ENCODE assay signal across 14 cellular contexts in the genomic region with DNA sequence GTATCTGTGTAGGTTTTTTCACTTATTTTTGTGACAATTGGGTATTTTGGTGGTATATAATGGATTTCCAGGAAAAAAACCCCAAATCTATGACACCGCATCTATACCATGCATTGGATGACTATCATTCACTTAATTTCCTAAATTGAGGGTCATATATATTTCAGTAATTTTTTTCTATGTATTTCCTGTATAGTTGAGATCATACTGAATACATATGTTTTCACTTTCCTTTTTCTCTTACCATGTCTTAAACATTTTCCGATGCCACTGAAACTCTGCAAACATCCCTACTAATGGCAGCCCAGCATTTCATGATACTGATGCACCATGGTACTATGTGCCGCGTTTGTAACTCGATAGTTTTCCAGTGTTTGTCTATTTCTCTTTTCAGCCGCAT. TPM values are rescaled to one million over a fixed set of nuclear protein-coding genes. Genes with fewer than 3 reads are reported as not detected.
DNase-seq lines count a peak whose midpoint lies in the region; TF ChIP-seq lines count a peak whose summit lies in the region.
"Had no signal": no experiment of that assay in that cellular context is flagged by ENCODE, and none has a peak within 500 bp of the region (broad histone marks: within the 10 kb centered on the region; RNA-seq: fewer than 3 reads in every experiment).

No MANE protein-coding gene starts in this region.

- POLR2A ChIA-PET in OCI-LY7 (lab: Charles Lee), result no interaction called here

- H3K27ac ChIP-seq in HUES64 (ENCODE audit: low read depth, low read length), result peak overlapping the region; percentile 91
- no peak overlapping the region for H3K27ac ChIP-seq in OCI-LY7 (ENCODE audit: low read depth, low read length, poor library complexity, severe bottlenecking)

- H3K4me1 Mint-ChIP-seq in activated naive CD4-positive, alpha-beta T cell treated with anti-CD3 and anti-CD28 coated beads, Interleukin-2, amount 10 ng/mL, durations not matched to agents 7 days and 5 days, result peaks cover 35% of the 10 kb centered on the region
- H3K4me1 Mint-ChIP-seq in T-helper 2 cell treated with Interferon-gamma antibody and Interleukin-4, amounts not matched to agents 5 μg/mL and 100 μg/mL, for 36 hours (ENCODE audit: low read depth), result peaks cover 36% of the 10 kb centered on the region

- WGBS in HUES64, result 89% methylated on average over 4 of the region's 6 CpGs

- H3K27me3 Mint-ChIP-seq in activated naive CD4-positive, alpha-beta T cell treated with anti-CD3 and anti-CD28 coated beads, Interleukin-2, amount 10 ng/mL, durations not matched to agents 7 days and 5 days, result no peaks in the 10 kb centered on the region
- peaks cover 3% of the 10 kb centered on the region for H3K27me3 Mint-ChIP-seq in T-helper 2 cell treated with Interferon-gamma antibody and Interleukin-4, amounts not matched to agents 5 μg/mL and 100 μg/mL, for 36 hours (ENCODE audit: low read depth)
- H3K27me3 Mint-ChIP-seq: IgD-negative memory B cell had no signal

- CTCF ChIA-PET in activated naive CD4-positive, alpha-beta T cell treated with anti-CD3 and anti-CD28 coated beads, Interleukin-2, amount 10 ng/mL, durations not matched to agents 7 days and 5 days (lab: Charles Lee), result no interaction called here
- CTCF ChIA-PET in OCI-LY7 (lab: Charles Lee; ENCODE audit: unreplicated experiment), result no interaction called here

- H4K20me1 ChIP-seq in OCI-LY7 (ENCODE audit: insufficient read depth, low read length), result no peaks in the 10 kb centered on the region

- no peak for DNase-seq in activated naive CD4-positive, alpha-beta T cell treated with anti-CD3 and anti-CD28 coated beads, Interleukin-2, amount 10 ng/mL, durations not matched to agents 7 days and 5 days
- no peak for DNase-seq in activated naive CD4-positive, alpha-beta T cell treated with anti-CD3 and anti-CD28 coated beads, Interleukin-2, amount 50 U/mL, for 16 hours
- DNase-seq in T-helper 2 cell treated with Interferon-gamma antibody and Interleukin-4, amounts not matched to agents 5 μg/mL and 100 μg/mL, for 36 hours (ENCODE audit: low spot score), result no peak
- DNase-seq in fibroblast of peridontal ligament (ENCODE audit: extremely low read depth) (peak; percentile 17), OCI-LY7 (ENCODE audit: low spot score) (no peak), DMS53 treated with DMSO at 0.1 percent for 48 hours (lab: John Stamatoyannopoulos, UW; ENCODE audit: unreplicated experiment) (no peak)
- DNase-seq: DMS53, NCI-H1930, NCI-H2171 treated with DMSO at 0.1 percent for 48 hours, NCI-H446 treated with DMSO at 0.1 percent for 48 hours, NCI-H774 had no signal

- H3K9me3 ChIP-seq in HUES64 (ENCODE audit: insufficient read depth, low read depth, low read length) (no peaks in the 10 kb centered on the region), OCI-LY7 (ENCODE audit: low read length) (no peaks in the 10 kb centered on the region)

- peak overlapping the region; percentile 3 for H3K27ac Mint-ChIP-seq in activated naive CD4-positive, alpha-beta T cell treated with anti-CD3 and anti-CD28 coated beads, Interleukin-2, amount 10 ng/mL, durations not matched to agents 7 days and 5 days
- peak overlapping the region; percentile 41 for H3K27ac Mint-ChIP-seq in T-helper 2 cell treated with Interferon-gamma antibody and Interleukin-4, amounts not matched to agents 5 μg/mL and 100 μg/mL, for 36 hours
- H3K27ac Mint-ChIP-seq: IgD-negative memory B cell had no signal

- no peaks in the 10 kb centered on the region for H3K36me3 ChIP-seq in HUES64 (ENCODE audit: insufficient read depth, low read length)
- no peaks in the 10 kb centered on the region for H3K36me3 ChIP-seq in OCI-LY7 (ENCODE audit: insufficient read depth, low read length)

- no peak for TF ChIP-seq CTCF in OCI-LY7 (conservative IDR thresholded peaks at IDR 0.05; ENCODE audit: low read length)

- no peaks in the 10 kb centered on the region for H3K79me2 ChIP-seq in OCI-LY7 (ENCODE audit: insufficient read depth, low read depth, low read length)

- intact Hi-C loops in OCI-LY7 (cut with micrococcal nuclease; ENCODE audit: unreplicated experiment), result no loop called here

- H3K4me1 ChIP-seq in HUES64 (ENCODE audit: insufficient read depth, low read length) (peaks cover 18% of the 10 kb centered on the region), OCI-LY7 (ENCODE audit: insufficient read depth, low read length, poor library complexity, severe bottlenecking) (no peaks in the 10 kb centered on the region)

- H3K4me3 Mint-ChIP-seq in activated naive CD4-positive, alpha-beta T cell treated with anti-CD3 and anti-CD28 coated beads, Interleukin-2, amount 10 ng/mL, durations not matched to agents 7 days and 5 days, result no peak overlapping the region
- no peak overlapping the region for H3K4me3 Mint-ChIP-seq in T-helper 2 cell treated with Interferon-gamma antibody and Interleukin-4, amounts not matched to agents 5 μg/mL and 100 μg/mL, for 36 hours
- H3K4me3 Mint-ChIP-seq: IgD-negative memory B cell had no signal

- no peak overlapping the region for H3K4me3 ChIP-seq in HUES64 (ENCODE audit: low read length)
- H3K4me3 ChIP-seq in OCI-LY7 (ENCODE audit: low read depth, low read length, poor library complexity, severe bottlenecking), result no peak overlapping the region

- no TSS peak for BruUV-seq in OCI-LY7 (replicated peaks; lab: Mats Ljungman, UMichigan)

- H3K27me3 ChIP-seq in HUES64 (ENCODE audit: insufficient read depth, low read length), result no peaks in the 10 kb centered on the region

- no peak overlapping the region for H2AFZ ChIP-seq in OCI-LY7 (ENCODE audit: low read length)

- H3K9me3 Mint-ChIP-seq in activated naive CD4-positive, alpha-beta T cell treated with anti-CD3 and anti-CD28 coated beads, Interleukin-2, amount 10 ng/mL, durations not matched to agents 7 days and 5 days, result peaks cover 26% of the 10 kb centered on the region
- peaks cover 28% of the 10 kb centered on the region for H3K9me3 Mint-ChIP-seq in T-helper 2 cell treated with Interferon-gamma antibody and Interleukin-4, amounts not matched to agents 5 μg/mL and 100 μg/mL, for 36 hours

- H3K4me2 ChIP-seq in OCI-LY7 (ENCODE audit: low read length), result no peak overlapping the region

- H3K36me3 Mint-ChIP-seq in activated naive CD4-positive, alpha-beta T cell treated with anti-CD3 and anti-CD28 coated beads, Interleukin-2, amount 10 ng/mL, durations not matched to agents 7 days and 5 days, result peaks cover 28% of the 10 kb centered on the region
- peaks cover 33% of the 10 kb centered on the region for H3K36me3 Mint-ChIP-seq in T-helper 2 cell treated with Interferon-gamma antibody and Interleukin-4, amounts not matched to agents 5 μg/mL and 100 μg/mL, for 36 hours (ENCODE audit: low read depth)
- H3K36me3 Mint-ChIP-seq: IgD-negative memory B cell had no signal

- H3K9ac ChIP-seq in HUES64 (ENCODE audit: low read depth, low read length), result no peak overlapping the region

- no peaks in the 10 kb centered on the region for H3K9me2 ChIP-seq in OCI-LY7 (ENCODE audit: insufficient read depth, low read length)

RNA-seq across cellular contexts. Expression of a gene that starts 40.4 kb away (rescaled TPM):
- not detected for polyA plus RNA-seq in HUES64 (2013, experiment 1 of 2)
- polyA plus RNA-seq in HUES64 (2013, experiment 2 of 2), result not detected
- not detected in 2 replicates for total RNA-seq in OCI-LY7 (2014; rRNA removed; shearing (Covaris generic))
- not detected in 2 replicates for total RNA-seq in OCI-LY7 (2022)
- total RNA-seq: H9 had no signal
- polyA plus RNA-seq: IgD-negative memory B cell had no signal
